Comparison of ENCODE assay signal across 10 cellular contexts in the genomic region with DNA sequence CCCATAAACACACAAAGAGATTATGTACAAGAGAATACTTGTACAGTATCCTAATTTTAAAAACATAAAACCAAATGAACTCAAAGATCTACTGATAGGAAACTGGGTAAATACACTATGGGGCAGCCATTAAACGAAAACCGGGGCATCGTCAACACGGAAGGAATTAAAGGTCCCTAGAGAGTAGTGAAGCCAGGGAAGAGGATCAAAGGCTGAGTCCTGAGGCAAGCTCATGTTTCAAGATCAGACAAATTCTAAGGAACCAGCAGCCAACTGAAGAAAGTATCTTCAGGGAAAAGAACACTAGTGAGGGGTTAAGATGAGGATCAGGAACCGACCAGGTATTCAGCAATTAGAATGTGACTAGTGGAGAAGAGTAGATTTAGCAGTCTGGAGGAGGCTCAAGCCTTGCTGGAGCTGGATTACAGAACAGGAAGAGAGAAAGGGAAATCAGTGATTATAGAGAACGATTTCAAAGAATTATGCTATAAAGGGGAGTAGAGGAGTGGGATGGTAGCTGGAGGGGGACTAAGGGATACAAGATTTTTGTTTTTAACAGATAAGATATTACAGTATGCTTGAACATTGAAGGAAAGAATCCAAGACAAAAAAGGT. TPM values are rescaled to one million over a fixed set of nuclear protein-coding genes. Genes with fewer than 3 reads are reported as not detected.
DNase-seq lines count a peak whose midpoint lies in the region; ATAC-seq, FAIRE-seq and TF ChIP-seq lines count a peak whose summit lies in the region.
"Had no signal": no experiment of that assay in that cellular context is flagged by ENCODE, and none has a peak within 500 bp of the region (broad histone marks: within the 10 kb centered on the region; RNA-seq: fewer than 3 reads in every experiment).

No MANE protein-coding gene starts in this region.

- no peak overlapping the region for H3K4me3 ChIP-seq in HEK293 (ENCODE audit: low read depth, low read length)
- peak overlapping the region; percentile 33 for H3K4me3 ChIP-seq in adipocyte (ENCODE audit: low read length)
- H3K4me3 ChIP-seq: tibial nerve had no signal

- peak overlapping the region; percentile 30 for H3K9ac ChIP-seq in adipocyte (ENCODE audit: low read length)

- no peak for TF ChIP-seq POLR2A in H54 (IDR thresholded peaks at IDR 0.05; ENCODE audit: low read depth, low read length)

- H3K27me3 ChIP-seq in adipocyte (replicated peaks; ENCODE audit: control insufficient read depth, insufficient read depth, low read length), result no peaks in the 10 kb centered on the region
- H3K27me3 ChIP-seq: tibial nerve had no signal

- DNase-seq in adipocyte (ENCODE audit: low read depth) (no peak), naive B cell (no peak), NCI-H446 treated with DMSO at 0.1 percent for 48 hours (lab: John Stamatoyannopoulos, UW) (no peak), H54 (ENCODE audit: insufficient read length, low spot score) (no peak)
- DNase-seq in stimulated activated CD4-positive, alpha-beta T cell treated with anti-CD3 and anti-CD28 coated beads, Interleukin-4, amount 100 ng/mL, for 4 hours, result no peak

- no peak for FAIRE-seq in H54 (lab: Jason Lieb, UNC)

- no peaks in the 10 kb centered on the region for H3K9me3 Mint-ChIP-seq in naive B cell
- H3K9me3 Mint-ChIP-seq: activated T-helper 2 cell treated with anti-CD3 and anti-CD28 coated beads, Interferon-gamma antibody, Interleukin-2, Interleukin-4, amounts not matched to agents 10 μg/mL and 5 μg/mL and 100 μg/mL, durations not matched to agents 14 hours and 24 hours and 36 hours had no signal

- H3K4me1 Mint-ChIP-seq in naive B cell, result peaks cover 10 to 18% (median 13%) of the 10 kb centered on the region in 3 donors

- H3K9me3 ChIP-seq in HEK293 (ENCODE audit: control insufficient read depth, insufficient read depth, low read depth, low read length) (no peaks in the 10 kb centered on the region), adipocyte (ENCODE audit: control insufficient read depth, low read length) (no peaks in the 10 kb centered on the region)
- H3K9me3 ChIP-seq: tibial nerve had no signal

- H3K36me3 ChIP-seq in HEK293 (ENCODE audit: control insufficient read depth in 2 of 2, insufficient read depth in 1 of 2, low read length in 2 of 2), result peaks cover 5 to 23% of the 10 kb centered on the region in 2 experiments; a peak in 2 of 3 replicates
- peaks cover 31% of the 10 kb centered on the region for H3K36me3 ChIP-seq in adipocyte (ENCODE audit: control insufficient read depth, insufficient read depth, low read length, severe bottlenecking)

- CTCF ChIA-PET in HEK293 (lab: Yijun Ruan, JAX), result interaction anchor here (0.7 to 1.7 kb wide), 4 partner anchors 9 to 216 kb away, joined by 3 to 4 read pairs (median 4); no protein-coding TSS in a partner anchor

- no peak overlapping the region for H3K4me3 Mint-ChIP-seq in naive B cell

- H3K27me3 Mint-ChIP-seq in naive B cell, result no peaks in the 10 kb centered on the region

- H3K27ac Mint-ChIP-seq in naive B cell, result peak overlapping the region in 5 of 6 donors; percentile 3 to 89 (median 27)
- H3K27ac Mint-ChIP-seq: activated T-helper 2 cell treated with anti-CD3 and anti-CD28 coated beads, Interferon-gamma antibody, Interleukin-2, Interleukin-4, amounts not matched to agents 10 μg/mL and 5 μg/mL and 100 μg/mL, durations not matched to agents 14 hours and 24 hours and 36 hours had no signal

- TF ChIP-seq CTCF in C4-2B (conservative IDR thresholded peaks at IDR 0.05) (no peak), HEK293 (tag by site-specific recombination; IDR thresholded peaks at IDR 0.05) (no peak)

- H3K4me1 ChIP-seq in HEK293 (ENCODE audit: control insufficient read depth, insufficient read depth, low read length), result peaks cover 7% of the 10 kb centered on the region
- peaks cover 49% of the 10 kb centered on the region for H3K4me1 ChIP-seq in adipocyte (ENCODE audit: control insufficient read depth, insufficient read depth, low read length)

- ATAC-seq in naive B cell (ENCODE audit: low read depth in 2 of 2), result no peak
- no peak for ATAC-seq in GM21825 (IDR thresholded peaks at IDR 0.05; ENCODE audit: unreplicated experiment)

- peak overlapping the region; percentile 71; the same call in 1 of the 2 replicates for H3K27ac ChIP-seq in C4-2B
- H3K27ac ChIP-seq in HEK293 (ENCODE audit: extremely low read depth, low read depth, low read length), result no peak overlapping the region

- POLR2A ChIA-PET in HEK293 (lab: Yijun Ruan, JAX), result no interaction called here

- H3K36me3 Mint-ChIP-seq in naive B cell, result peaks cover 21 to 22% of the 10 kb centered on the region in 2 donors

TF ChIP-seq in HEK293, 187 proteins besides CTCF, POLR2A, EP300 and RAD21:
- TF ChIP-seq ZBTB17 (tag by site-specific recombination; IDR thresholded peaks at IDR 0.05) (peak; percentile 84), TCF7L2 (IDR thresholded peaks at IDR 0.05; ENCODE audit: borderline replicate concordance, low read depth, low read length) (peak; percentile 94), ZNF791 (tag by site-specific recombination; IDR thresholded peaks at IDR 0.05) (no peak), ZEB2 (tag by site-specific recombination; IDR thresholded peaks at IDR 0.05) (0 out of 2 replicates have a peak, but pooled peaks have one; percentile 40)

RNA-seq across cellular contexts. Expression of gene SEL1L, which starts 23.7 kb away (rescaled TPM):
- polyA plus RNA-seq in naive B cell (ENCODE audit: low read depth in 6 of 6), result 10 to 100 TPM; 11.6 to 22.5 (median 15.5) TPM
